ENCODE assay signal across 8 cellular contexts in the genomic region with DNA sequence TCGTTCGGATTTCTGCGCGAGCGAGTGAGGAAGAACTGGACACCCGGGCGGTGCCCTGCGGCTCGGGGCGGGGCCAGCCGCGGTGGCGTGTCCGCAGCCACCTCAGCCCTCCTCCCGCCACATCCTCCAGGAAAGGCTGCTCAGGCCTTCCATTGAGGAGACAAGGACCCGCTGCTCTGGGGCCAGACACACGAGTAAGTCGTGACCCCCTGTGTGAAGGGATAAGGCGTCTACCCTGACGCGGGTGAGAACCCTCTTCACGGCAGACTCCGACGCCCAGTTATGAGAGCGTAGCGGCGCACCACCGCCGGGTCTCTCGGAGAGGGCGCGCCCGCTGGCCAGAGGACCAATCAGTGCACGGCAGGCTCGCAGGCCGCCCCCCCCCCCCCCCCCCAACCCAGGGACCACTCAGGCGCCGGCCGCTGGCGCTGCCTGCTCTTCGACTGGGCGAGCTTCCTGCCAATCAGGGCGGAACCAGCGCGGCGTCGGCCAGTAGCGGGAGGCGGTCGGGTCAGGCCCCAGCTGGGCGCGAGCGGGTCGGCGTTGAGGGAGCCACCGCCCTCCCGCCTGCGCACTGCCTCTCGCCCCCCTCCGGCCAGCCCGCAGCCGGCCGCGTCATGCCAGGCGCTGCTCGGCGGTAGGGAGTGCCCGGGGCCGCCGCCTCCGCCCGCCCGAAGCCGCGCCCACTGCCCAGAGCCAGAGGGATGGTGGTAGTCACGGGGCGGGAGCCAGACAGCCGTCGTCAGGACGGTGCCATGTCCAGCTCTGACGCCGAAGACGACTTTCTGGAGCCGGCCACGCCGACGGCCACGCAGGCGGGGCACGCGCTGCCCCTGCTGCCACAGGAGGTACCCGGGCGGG. TPM values are rescaled to one million over a fixed set of nuclear protein-coding genes. Genes with fewer than 3 reads are reported as not detected.
DNase-seq lines count a peak whose midpoint lies in the region; ATAC-seq, FAIRE-seq and TF ChIP-seq lines count a peak whose summit lies in the region.

KCTD7 (plus strand) TSS at position 521 of the 861 bp plus-strand sequence; CDS start at position 705, 184 bp downstream.

- POLR2A ChIA-PET in endothelial cell of umbilical vein (lab: Charles Lee), result interaction anchor here (0.5 to 1.4 kb wide), 15 partner anchors 11 to 609 kb away, joined by 3 to 5 read pairs (median 4); partner anchors contain the start of gene TYW1

- DNase-seq in DMS 273 (lab: John Stamatoyannopoulos, UW; ENCODE audit: unreplicated experiment), result peak; percentile 100
- DNase-seq in HuH-7.5 (ENCODE audit: low spot score), result peak; percentile 98
- DNase-seq in activated T-cell treated with anti-CD3 and anti-CD28 coated beads for 1 hour (ENCODE audit: low read depth), result peak; percentile 86
- peak; percentile 99 for DNase-seq in endothelial cell of umbilical vein (ENCODE audit: low read depth, low spot score)
- DNase-seq in middle frontal gyrus (ENCODE audit: extremely low spot score, low spot score), result peak; percentile 97
- DNase-seq in stimulated activated CD8-positive, alpha-beta memory T cell treated with anti-CD3 and anti-CD28 coated beads, Interleukin-2, amount 100 ng/mL, for 1 hour (ENCODE audit: low read depth in 2 of 2), result peak; percentile 89

- intact Hi-C loops in endothelial cell of umbilical vein (cut with micrococcal nuclease), result loop anchor here (1.0 kb wide), 3 partner anchors 26 to 54 kb away; no protein-coding TSS in a partner anchor

- no TSS peak for BruUV-seq in endothelial cell of umbilical vein (replicated peaks; lab: Mats Ljungman, UMichigan)

- H3K79me2 ChIP-seq in OCI-LY3 (ENCODE audit: low read length), result no peaks in the 10 kb centered on the region
- peaks cover 5% of the 10 kb centered on the region for H3K79me2 ChIP-seq in endothelial cell of umbilical vein (ENCODE audit: control insufficient read depth, insufficient read depth, low read length)

- no peak for TF ChIP-seq CTCF in OCI-LY3 (IDR thresholded peaks at IDR 0.05; ENCODE audit: low read depth, low read length)
- TF ChIP-seq CTCF in endothelial cell of umbilical vein (IDR thresholded peaks at IDR 0.05; ENCODE audit: extremely low read depth in 1 of 2, insufficient read depth in 1 of 2, low read depth in 1 of 2, low read length in 2 of 2), result no peak

- dilution Hi-C loops in endothelial cell of umbilical vein (cut with MboI; ENCODE audit: extremely low pct_ligation_motif_present, low sequenced_read_pairs), result no loop called here

- FAIRE-seq in endothelial cell of umbilical vein (lab: Jason Lieb, UNC), result peak; percentile 94

- H4K20me1 ChIP-seq in OCI-LY3 (ENCODE audit: insufficient read depth, low read length) (no peaks in the 10 kb centered on the region), endothelial cell of umbilical vein (replicated peaks; ENCODE audit: control insufficient read depth, extremely low read depth, insufficient read depth, low read length) (no peaks in the 10 kb centered on the region)

- peak within 1 kb of the TSS; percentile 100 for H3K4me2 ChIP-seq in OCI-LY3 (ENCODE audit: low read length)
- peak within 1 kb of the TSS; percentile 96 for H3K4me2 ChIP-seq in endothelial cell of umbilical vein (ENCODE audit: insufficient read depth, low read length)

- peak; percentile 89 for ATAC-seq in GM21528 (IDR thresholded peaks at IDR 0.05; ENCODE audit: low FRiP score, unreplicated experiment)

- H3K9me1 ChIP-seq in endothelial cell of umbilical vein (replicated peaks; ENCODE audit: control insufficient read depth, extremely low read depth, insufficient read depth, low read length), result no peaks in the 10 kb centered on the region

- TF ChIP-seq POLR2A in endothelial cell of umbilical vein (IDR thresholded peaks at IDR 0.05; ENCODE audit: low read depth, low read length), result peak; percentile 91

- peak within 1 kb of the TSS; percentile 98 for H3K4me3 ChIP-seq in OCI-LY3 (ENCODE audit: low read length)
- peak within 1 kb of the TSS; percentile 70 to 90 (median 71) for H3K4me3 ChIP-seq in endothelial cell of umbilical vein (replicated peaks in 1 of 3; ENCODE audit: insufficient read depth in 1 of 3, low read depth in 1 of 3, low read length in 3 of 3)

- H3K36me3 ChIP-seq in OCI-LY3 (replicated peaks; ENCODE audit: low read depth, low read length) (no peaks in the 10 kb centered on the region), endothelial cell of umbilical vein (ENCODE audit: control insufficient read depth in 2 of 2, extremely low read depth in 1 of 2, insufficient read depth in 2 of 2, low read length in 2 of 2) (no peaks in the 10 kb centered on the region)

- H3K27me3 ChIP-seq in OCI-LY3 (ENCODE audit: low read depth, low read length), result no peaks in the 10 kb centered on the region
- no peaks in the 10 kb centered on the region for H3K27me3 ChIP-seq in endothelial cell of umbilical vein (ENCODE audit: control insufficient read depth in 2 of 2, insufficient read depth in 2 of 2, low read length in 2 of 2)

- H3K27ac ChIP-seq in OCI-LY3 (ENCODE audit: low read length) (peak within 1 kb of the TSS; percentile 45), endothelial cell of umbilical vein (ENCODE audit: insufficient read depth, low read depth, low read length) (peak within 1 kb of the TSS; percentile 64)

- H3K9ac ChIP-seq in OCI-LY3 (ENCODE audit: low read length) (peak within 1 kb of the TSS; percentile 78), endothelial cell of umbilical vein (replicated peaks; ENCODE audit: extremely low read depth, insufficient read depth, low read length) (peak within 1 kb of the TSS; percentile 77)

- H3K9me3 ChIP-seq in OCI-LY3 (ENCODE audit: insufficient read depth, low read length), result no peaks in the 10 kb centered on the region
- H3K9me3 ChIP-seq in endothelial cell of umbilical vein (replicated peaks; ENCODE audit: control insufficient read depth, insufficient read depth, low read length), result no peaks in the 10 kb centered on the region

- peak within 1 kb of the TSS; percentile 80 for H2AFZ ChIP-seq in OCI-LY3 (ENCODE audit: low read depth, low read length)
- peak within 1 kb of the TSS; percentile 87 for H2AFZ ChIP-seq in endothelial cell of umbilical vein (ENCODE audit: low read depth, low read length)

- CTCF ChIA-PET in endothelial cell of umbilical vein (lab: Charles Lee), result interaction anchor here (0.9 to 1.7 kb wide), 4 partner anchors 8 to 598 kb away, joined by 3 to 6 read pairs (median 4); no protein-coding TSS in a partner anchor

- H3K4me1 ChIP-seq in OCI-LY3 (ENCODE audit: low read length) (peaks cover 21% of the 10 kb centered on the region), endothelial cell of umbilical vein (ENCODE audit: control insufficient read depth, extremely low read depth, insufficient read depth, low read length) (peaks cover 5% of the 10 kb centered on the region)

TF ChIP-seq in endothelial cell of umbilical vein, 7 proteins besides CTCF, POLR2A, EP300 and RAD21:
- TF ChIP-seq POLR2AphosphoS5 (IDR thresholded peaks at IDR 0.05; ENCODE audit: insufficient read depth, low read depth, low read length) (peak; percentile 85), FOS (IDR thresholded peaks at IDR 0.05; ENCODE audit: borderline replicate concordance, insufficient read depth, low read length) (no peak)

RNA-seq across cellular contexts. Expression of gene KCTD7, which starts in this region (rescaled TPM):
- 8.7 and 11.3 TPM in 2 replicates for total RNA-seq in endothelial cell of umbilical vein
- 14.1 and 14.9 TPM in 2 replicates for polyA plus RNA-seq in endothelial cell of umbilical vein
- 8.3 and 10.1 TPM in 2 replicates for polyA plus RNA-seq in endothelial cell of umbilical vein (2011; cell fraction: cytosol; rRNA removed)
- 29.6 and 31.9 TPM in 2 replicates for polyA plus RNA-seq in endothelial cell of umbilical vein (2011; cell fraction: nucleus; rRNA removed)
- 4.8 and 5.3 TPM in 2 replicates for polyA plus RNA-seq in endothelial cell of umbilical vein (2012)
- 16.5 and 25.3 TPM in 2 replicates for polyA minus RNA-seq in endothelial cell of umbilical vein
- polyA minus RNA-seq in endothelial cell of umbilical vein (2011; cell fraction: cytosol; rRNA and poly(A)+ RNA removed), result 3.9 TPM
- polyA minus RNA-seq in endothelial cell of umbilical vein (2011; cell fraction: nucleus; rRNA and poly(A)+ RNA removed), result 12.7 and 16.8 TPM in 2 replicates

Comparison
In these comparisons a context has a peak if more than half of its experiments do, and no peak if none do; other contexts are left out.
1. Peak in every context shown above with its lines: DNase-seq, ATAC-seq, H3K4me3 ChIP-seq and H3K27ac ChIP-seq.